Comparison of ENCODE assay signal across 10 cellular contexts in genomic region chr13:95678967-95679366, GRCh38. TPM values are rescaled to one million over a fixed set of nuclear protein-coding genes. Genes with fewer than 3 reads are reported as not detected.
DNase-seq lines count a peak whose midpoint lies in the region; ATAC-seq, FAIRE-seq and TF ChIP-seq lines count a peak whose summit lies in the region.
"Had no signal": no experiment of that assay in that cellular context is flagged by ENCODE, and none has a peak within 500 bp of the region (broad histone marks: within the 10 kb centered on the region; RNA-seq: fewer than 3 reads in every experiment).

No MANE protein-coding gene starts in this region.

- ATAC-seq in left cardiac atrium (no peak), GM21360 (IDR thresholded peaks at IDR 0.05; ENCODE audit: unreplicated experiment) (no peak)
- ATAC-seq: left colon had no signal

- no peaks in the 10 kb centered on the region for H3K36me3 ChIP-seq in right atrium auricular region
- H3K36me3 ChIP-seq in kidney (ENCODE audit: control insufficient read depth in 1 of 2, insufficient read depth in 2 of 2, low read length in 2 of 2): no peaks in the 10 kb centered on the region

- H3K27ac Mint-ChIP-seq in activated T-helper 2 cell treated with anti-CD3 and anti-CD28 coated beads, Interferon-gamma antibody, Interleukin-2, Interleukin-4, amounts not matched to agents 10 μg/mL and 5 μg/mL and 100 μg/mL, durations not matched to agents 14 hours and 24 hours and 36 hours: peak overlapping the region; percentile 30
- peak overlapping the region; percentile 42 for H3K27ac Mint-ChIP-seq in type B pancreatic cell

- peak overlapping the region in 1 of 2 donors; percentile 20 for H3K9ac ChIP-seq in kidney (ENCODE audit: low read length in 2 of 2)

- intact Hi-C loops in left cardiac atrium (cut with DNase I) (no loop called here), kidney (cut with DNase I) (no loop called here)
- intact Hi-C loops in activated T-helper 2 cell treated with anti-CD3 and anti-CD28 coated beads, Interferon-gamma antibody, Interleukin-2, Interleukin-4, amounts not matched to agents 10 μg/mL and 5 μg/mL and 100 μg/mL, durations not matched to agents 14 hours and 24 hours and 36 hours (cut with micrococcal nuclease): loop anchor here (5.0 to 10.0 kb wide), 6 partner anchors 42 to 1546 kb away; partner anchors contain the start of gene MBNL2

- no peak for FAIRE-seq in kidney (lab: Jason Lieb, UNC)
- FAIRE-seq: TTC549 had no signal

- peaks cover 28% of the 10 kb centered on the region for H3K36me3 Mint-ChIP-seq in activated T-helper 2 cell treated with anti-CD3 and anti-CD28 coated beads, Interferon-gamma antibody, Interleukin-2, Interleukin-4, amounts not matched to agents 10 μg/mL and 5 μg/mL and 100 μg/mL, durations not matched to agents 14 hours and 24 hours and 36 hours (ENCODE audit: low read depth)
- peaks cover 11% of the 10 kb centered on the region for H3K36me3 Mint-ChIP-seq in type B pancreatic cell

- H3K4me3 ChIP-seq in right atrium auricular region (no peak overlapping the region), kidney (ENCODE audit: low read length in 2 of 2) (peak overlapping the region; percentile 27 to 86)

- no peaks in the 10 kb centered on the region for H3K9me3 ChIP-seq in right atrium auricular region
- H3K9me3 ChIP-seq in kidney (ENCODE audit: control insufficient read depth in 1 of 2, low read length in 2 of 2): no peaks in the 10 kb centered on the region

- peaks cover 44% of the 10 kb centered on the region for H3K4me1 Mint-ChIP-seq in activated T-helper 2 cell treated with anti-CD3 and anti-CD28 coated beads, Interferon-gamma antibody, Interleukin-2, Interleukin-4, amounts not matched to agents 10 μg/mL and 5 μg/mL and 100 μg/mL, durations not matched to agents 14 hours and 24 hours and 36 hours (ENCODE audit: low read depth)
- peaks cover 28% of the 10 kb centered on the region for H3K4me1 Mint-ChIP-seq in type B pancreatic cell (ENCODE audit: unreplicated experiment)

- TF ChIP-seq CTCF in right atrium auricular region (IDR thresholded peaks at IDR 0.05) (no peak), kidney (IDR thresholded peaks at IDR 0.05; ENCODE audit: borderline replicate concordance, extremely low read depth, insufficient read depth) (no peak), type B pancreatic cell (conservative IDR thresholded peaks at IDR 0.05) (no peak)

- no peak for DNase-seq in right atrium auricular region (ENCODE audit: low spot score)
- DNase-seq in left cardiac atrium: no peak
- DNase-seq in activated T-helper 2 cell treated with anti-CD3 and anti-CD28 coated beads, Interferon-gamma antibody, Interleukin-2, Interleukin-4, amounts not matched to agents 10 μg/mL and 5 μg/mL and 100 μg/mL, durations not matched to agents 14 hours and 24 hours and 36 hours (ENCODE audit: low spot score): no peak
- DNase-seq in kidney: no peak
- no peak for DNase-seq in type B pancreatic cell (ENCODE audit: extremely low spot score, unreplicated experiment)
- no peak for DNase-seq in HK-2 (ENCODE audit: unreplicated experiment)
- no peak for DNase-seq in activated effector memory CD4-positive, alpha-beta T cell treated with Interleukin-2 at 50 U/mL for 16 hours
- DNase-seq: left colon had no signal

- H3K9me3 Mint-ChIP-seq in activated T-helper 2 cell treated with anti-CD3 and anti-CD28 coated beads, Interferon-gamma antibody, Interleukin-2, Interleukin-4, amounts not matched to agents 10 μg/mL and 5 μg/mL and 100 μg/mL, durations not matched to agents 14 hours and 24 hours and 36 hours: peaks cover 4% of the 10 kb centered on the region
- peaks cover under 1% of the 10 kb centered on the region for H3K9me3 Mint-ChIP-seq in type B pancreatic cell

- H3K27me3 ChIP-seq in right atrium auricular region: no peaks in the 10 kb centered on the region

- peak overlapping the region; percentile 95 for H3K4me3 Mint-ChIP-seq in activated T-helper 2 cell treated with anti-CD3 and anti-CD28 coated beads, Interferon-gamma antibody, Interleukin-2, Interleukin-4, amounts not matched to agents 10 μg/mL and 5 μg/mL and 100 μg/mL, durations not matched to agents 14 hours and 24 hours and 36 hours (ENCODE audit: low read depth)
- H3K4me3 Mint-ChIP-seq in type B pancreatic cell: peak overlapping the region; percentile 99

- no peaks in the 10 kb centered on the region for H3K27me3 Mint-ChIP-seq in activated T-helper 2 cell treated with anti-CD3 and anti-CD28 coated beads, Interferon-gamma antibody, Interleukin-2, Interleukin-4, amounts not matched to agents 10 μg/mL and 5 μg/mL and 100 μg/mL, durations not matched to agents 14 hours and 24 hours and 36 hours (ENCODE audit: low read depth)
- no peaks in the 10 kb centered on the region for H3K27me3 Mint-ChIP-seq in type B pancreatic cell

- H3K27ac ChIP-seq in right atrium auricular region: peak overlapping the region; percentile 95 to 97
- H3K27ac ChIP-seq in kidney (ENCODE audit: low read depth in 2 of 2, low read length in 2 of 2): no peak overlapping the region

- H3K4me1 ChIP-seq in right atrium auricular region: peaks cover 0 to 31% of the 10 kb centered on the region in 2 donors
- H3K4me1 ChIP-seq in kidney (ENCODE audit: control insufficient read depth in 1 of 2, insufficient read depth in 1 of 2, low read depth in 1 of 2, low read length in 2 of 2): peaks cover 2 to 9% of the 10 kb centered on the region in 2 donors

RNA-seq across cellular contexts. Expression of gene DNAJC3, which starts 2.0 kb away (rescaled TPM):
- total RNA-seq in right atrium auricular region (10 to 100 TPM; 32.6 to 37.7 TPM), left cardiac atrium (10 to 100 TPM; 37.2 to 45.7 TPM), kidney (65.9 TPM), type B pancreatic cell (ENCODE audit: low replicate concordance) (26.4 and 29.0 TPM in 2 replicates)
- total RNA-seq in activated T-helper 2 cell treated with anti-CD3 and anti-CD28 coated beads, Interferon-gamma antibody, Interleukin-2, Interleukin-4, amounts not matched to agents 10 μg/mL and 5 μg/mL and 100 μg/mL, durations not matched to agents 14 hours and 24 hours and 36 hours: 28.1 and 28.6 TPM in 2 replicates
- 20.1 TPM for polyA plus RNA-seq in kidney (ENCODE audit: insufficient read depth, low read depth, low replicate concordance)

RNA-seq across cellular contexts. Expression of gene DZIP1, which starts 34.5 kb away (rescaled TPM):
- 1 to 10 TPM; 3.9 to 4.9 TPM for total RNA-seq in right atrium auricular region
- 1 to 10 TPM; 5.4 to 7.6 TPM for total RNA-seq in left cardiac atrium
- 0.48 and 0.64 TPM in 2 replicates for total RNA-seq in activated T-helper 2 cell treated with anti-CD3 and anti-CD28 coated beads, Interferon-gamma antibody, Interleukin-2, Interleukin-4, amounts not matched to agents 10 μg/mL and 5 μg/mL and 100 μg/mL, durations not matched to agents 14 hours and 24 hours and 36 hours
- total RNA-seq in kidney: 41.4 TPM
- polyA plus RNA-seq in kidney (ENCODE audit: insufficient read depth, low read depth, low replicate concordance): 26.7 TPM
- total RNA-seq in type B pancreatic cell (ENCODE audit: low replicate concordance): 5.9 and 51.3 TPM in 2 replicates

Comparison
In these comparisons a context has a peak if more than half of its experiments do, and no peak if none do; other contexts are left out.
1. H3K27ac ChIP-seq: peak in right atrium auricular region (2 of 2); none in kidney (0 of 2).
2. H3K4me3 ChIP-seq: peak in kidney (2 of 2); none in right atrium auricular region (0 of 2).